In genomic region chr10:133131053-133131452, GRCh38 we compare ENCODE assay signal across 18 cellular contexts. TPM values are rescaled to one million over a fixed set of nuclear protein-coding genes. Genes with fewer than 3 reads are reported as not detected.
"Had no signal": no experiment of that assay in that cellular context is flagged by ENCODE, and none has a peak within 500 bp of the region (broad histone marks: within the 10 kb centered on the region; RNA-seq: fewer than 3 reads in every experiment).

No MANE protein-coding gene starts in this region.

- H3K27me3 ChIP-seq: brain microvascular endothelial cell, right atrium auricular region had no signal

- H3K36me3 ChIP-seq: brain microvascular endothelial cell, heart left ventricle, right atrium auricular region, suprapubic skin had no signal

- H3K9me3 Mint-ChIP-seq: activated naive CD8-positive, alpha-beta T cell treated with anti-CD3 and anti-CD28 coated beads, Interleukin-2, amount 10 ng/mL, durations not matched to agents 7 days and 5 days; immature natural killer cell; memory B cell; naive thymus-derived CD8-positive, alpha-beta T cell; stimulated activated naive CD8-positive, alpha-beta T cell treated with anti-CD3 and anti-CD28 coated beads, Interleukin-15, Interleukin-2, amounts not matched to agents 100 ng/mL and 50 ng/mL, for 24 hours had no signal

- FAIRE-seq: frontal cortex, small intestine had no signal

- H3K4me1 Mint-ChIP-seq: activated naive CD8-positive, alpha-beta T cell treated with anti-CD3 and anti-CD28 coated beads, Interleukin-2, amount 10 ng/mL, durations not matched to agents 7 days and 5 days; immature natural killer cell had no signal

- H3K27me3 Mint-ChIP-seq: stimulated activated naive CD8-positive, alpha-beta T cell treated with anti-CD3 and anti-CD28 coated beads, Interleukin-15, Interleukin-2, amounts not matched to agents 100 ng/mL and 50 ng/mL, for 24 hours had no signal

- ATAC-seq: activated CD4-positive, CD25-positive, alpha-beta regulatory T cell treated with anti-CD3 and anti-CD28 coated beads, Interleukin-2, amount 50 U/mL, for 24 hours; naive thymus-derived CD8-positive, alpha-beta T cell had no signal

- H3K27ac ChIP-seq: brain microvascular endothelial cell, epithelial cell of prostate, heart left ventricle, right atrium auricular region, suprapubic skin had no signal

- H3K4me3 Mint-ChIP-seq: activated naive CD8-positive, alpha-beta T cell treated with anti-CD3 and anti-CD28 coated beads, Interleukin-2, amount 10 ng/mL, durations not matched to agents 7 days and 5 days; immature natural killer cell; memory B cell; naive thymus-derived CD8-positive, alpha-beta T cell; stimulated activated naive CD8-positive, alpha-beta T cell treated with anti-CD3 and anti-CD28 coated beads, Interleukin-15, Interleukin-2, amounts not matched to agents 100 ng/mL and 50 ng/mL, for 24 hours had no signal

- H3K9me3 ChIP-seq: heart left ventricle, right atrium auricular region, suprapubic skin had no signal

- H3K4me3 ChIP-seq: heart left ventricle, right atrium auricular region, suprapubic skin had no signal

- H3K4me1 ChIP-seq: heart left ventricle, right atrium auricular region, suprapubic skin had no signal

- H3K27ac Mint-ChIP-seq: activated naive CD8-positive, alpha-beta T cell treated with anti-CD3 and anti-CD28 coated beads, Interleukin-2, amount 10 ng/mL, durations not matched to agents 7 days and 5 days; immature natural killer cell; memory B cell; naive thymus-derived CD8-positive, alpha-beta T cell; stimulated activated naive CD8-positive, alpha-beta T cell treated with anti-CD3 and anti-CD28 coated beads, Interleukin-15, Interleukin-2, amounts not matched to agents 100 ng/mL and 50 ng/mL, for 24 hours had no signal

- H3K36me3 Mint-ChIP-seq: activated naive CD8-positive, alpha-beta T cell treated with anti-CD3 and anti-CD28 coated beads, Interleukin-2, amount 10 ng/mL, durations not matched to agents 7 days and 5 days; immature natural killer cell; memory B cell; naive thymus-derived CD8-positive, alpha-beta T cell had no signal

- DNase-seq: activated naive CD4-positive, alpha-beta T cell; activated naive CD8-positive, alpha-beta T cell treated with anti-CD3 and anti-CD28 coated beads, Interleukin-2, amount 10 ng/mL, durations not matched to agents 7 days and 5 days; brain microvascular endothelial cell; effector memory CD4-positive, alpha-beta T cell; immature natural killer cell; small intestine; SW 1271; trophoblast cell had no signal

RNA-seq across cellular contexts. Expression of gene KNDC1, which starts 29.0 kb away (rescaled TPM):
- polyA plus RNA-seq: immature natural killer cell; naive thymus-derived CD8-positive, alpha-beta T cell had no signal

RNA-seq across cellular contexts. Expression of gene ADGRA1, which starts 43.3 kb away (rescaled TPM):
- total RNA-seq: activated naive CD8-positive, alpha-beta T cell treated with anti-CD3 and anti-CD28 coated beads, Interleukin-2, amount 10 ng/mL, durations not matched to agents 7 days and 5 days; mucosa of gallbladder; naive thymus-derived CD8-positive, alpha-beta T cell; suprapubic skin had no signal
- polyA plus RNA-seq: immature natural killer cell; naive thymus-derived CD8-positive, alpha-beta T cell had no signal
